Comparison of ENCODE assay signal across 1 cellular context in the genomic region with DNA sequence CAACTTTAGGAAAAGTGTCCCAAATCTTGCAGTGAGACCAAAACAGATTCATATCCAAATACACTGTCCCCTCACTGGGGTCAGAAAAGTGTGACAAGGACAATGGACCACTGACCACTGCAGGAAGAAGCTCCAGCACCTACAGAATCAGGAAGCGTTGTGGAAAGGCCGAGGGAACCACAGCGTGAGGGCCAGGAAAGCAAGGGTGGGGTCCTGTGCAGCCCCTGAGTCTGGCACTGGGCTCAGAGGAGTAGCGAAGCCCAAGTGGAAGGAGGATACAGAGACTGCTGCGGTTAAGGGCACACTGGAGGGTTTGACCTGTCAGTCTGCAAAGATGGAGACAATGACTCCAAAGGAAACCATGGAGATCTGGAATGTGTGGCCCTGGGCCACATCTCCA.
TF ChIP-seq lines count a peak whose summit lies in the region.

No MANE protein-coding gene starts in this region.

TF ChIP-seq in K562, 482 proteins besides CTCF, POLR2A, EP300 and RAD21:
- TF ChIP-seq NR2F6 (CRISPR knock-in tag; IDR thresholded peaks at IDR 0.05) (no peak), ZNF282 (CRISPR knock-in tag; IDR thresholded peaks at IDR 0.05) (no peak), YBX1 (IDR thresholded peaks at IDR 0.05) (no peak), FOSL1 (tag; conservative IDR thresholded peaks at IDR 0.05) (no peak), BHLHE40 (IDR thresholded peaks at IDR 0.05; ENCODE audit: low read length) (no peak), ESRRA (IDR thresholded peaks at IDR 0.05; ENCODE audit: borderline replicate concordance, low read depth) (no peak), SAFB2 (IDR thresholded peaks at IDR 0.05; ENCODE audit: borderline replicate concordance, low read depth, low read length, severe bottlenecking) (no peak)
- TF ChIP-seq, protein P1, sequence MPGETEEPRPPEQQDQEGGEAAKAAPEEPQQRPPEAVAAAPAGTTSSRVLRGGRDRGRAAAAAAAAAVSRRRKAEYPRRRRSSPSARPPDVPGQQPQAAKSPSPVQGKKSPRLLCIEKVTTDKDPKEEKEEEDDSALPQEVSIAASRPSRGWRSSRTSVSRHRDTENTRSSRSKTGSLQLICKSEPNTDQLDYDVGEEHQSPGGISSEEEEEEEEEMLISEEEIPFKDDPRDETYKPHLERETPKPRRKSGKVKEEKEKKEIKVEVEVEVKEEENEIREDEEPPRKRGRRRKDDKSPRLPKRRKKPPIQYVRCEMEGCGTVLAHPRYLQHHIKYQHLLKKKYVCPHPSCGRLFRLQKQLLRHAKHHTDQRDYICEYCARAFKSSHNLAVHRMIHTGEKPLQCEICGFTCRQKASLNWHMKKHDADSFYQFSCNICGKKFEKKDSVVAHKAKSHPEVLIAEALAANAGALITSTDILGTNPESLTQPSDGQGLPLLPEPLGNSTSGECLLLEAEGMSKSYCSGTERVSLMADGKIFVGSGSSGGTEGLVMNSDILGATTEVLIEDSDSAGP (CRISPR knock-in tag; IDR thresholded peaks at IDR 0.05): no peak
- TF ChIP-seq, protein P2, sequence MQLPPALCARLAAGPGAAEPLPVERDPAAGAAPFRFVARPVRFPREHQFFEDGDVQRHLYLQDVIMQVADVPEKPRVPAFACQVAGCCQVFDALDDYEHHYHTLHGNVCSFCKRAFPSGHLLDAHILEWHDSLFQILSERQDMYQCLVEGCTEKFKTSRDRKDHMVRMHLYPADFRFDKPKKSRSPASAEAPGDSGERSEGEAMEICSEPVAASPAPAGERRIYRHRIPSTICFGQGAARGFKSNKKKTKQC (CRISPR knock-in tag; IDR thresholded peaks at IDR 0.05): no peak
- TF ChIP-seq, protein P3, sequence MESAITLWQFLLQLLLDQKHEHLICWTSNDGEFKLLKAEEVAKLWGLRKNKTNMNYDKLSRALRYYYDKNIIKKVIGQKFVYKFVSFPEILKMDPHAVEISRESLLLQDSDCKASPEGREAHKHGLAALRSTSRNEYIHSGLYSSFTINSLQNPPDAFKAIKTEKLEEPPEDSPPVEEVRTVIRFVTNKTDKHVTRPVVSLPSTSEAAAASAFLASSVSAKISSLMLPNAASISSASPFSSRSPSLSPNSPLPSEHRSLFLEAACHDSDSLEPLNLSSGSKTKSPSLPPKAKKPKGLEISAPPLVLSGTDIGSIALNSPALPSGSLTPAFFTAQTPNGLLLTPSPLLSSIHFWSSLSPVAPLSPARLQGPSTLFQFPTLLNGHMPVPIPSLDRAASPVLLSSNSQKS (CRISPR knock-in tag; IDR thresholded peaks at IDR 0.05): no peak
- TF ChIP-seq, protein P4, sequence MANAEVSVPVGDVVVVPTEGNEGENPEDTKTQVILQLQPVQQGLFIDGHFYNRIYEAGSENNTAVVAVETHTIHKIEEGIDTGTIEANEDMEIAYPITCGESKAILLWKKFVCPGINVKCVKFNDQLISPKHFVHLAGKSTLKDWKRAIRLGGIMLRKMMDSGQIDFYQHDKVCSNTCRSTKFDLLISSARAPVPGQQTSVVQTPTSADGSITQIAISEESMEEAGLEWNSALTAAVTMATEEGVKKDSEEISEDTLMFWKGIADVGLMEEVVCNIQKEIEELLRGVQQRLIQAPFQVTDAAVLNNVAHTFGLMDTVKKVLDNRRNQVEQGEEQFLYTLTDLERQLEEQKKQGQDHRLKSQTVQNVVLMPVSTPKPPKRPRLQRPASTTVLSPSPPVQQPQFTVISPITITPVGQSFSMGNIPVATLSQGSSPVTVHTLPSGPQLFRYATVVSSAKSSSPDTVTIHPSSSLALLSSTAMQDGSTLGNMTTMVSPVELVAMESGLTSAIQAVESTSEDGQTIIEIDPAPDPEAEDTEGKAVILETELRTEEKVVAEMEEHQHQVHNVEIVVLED (CRISPR knock-in tag; IDR thresholded peaks at IDR 0.05): no peak
- TF ChIP-seq, protein P5, sequence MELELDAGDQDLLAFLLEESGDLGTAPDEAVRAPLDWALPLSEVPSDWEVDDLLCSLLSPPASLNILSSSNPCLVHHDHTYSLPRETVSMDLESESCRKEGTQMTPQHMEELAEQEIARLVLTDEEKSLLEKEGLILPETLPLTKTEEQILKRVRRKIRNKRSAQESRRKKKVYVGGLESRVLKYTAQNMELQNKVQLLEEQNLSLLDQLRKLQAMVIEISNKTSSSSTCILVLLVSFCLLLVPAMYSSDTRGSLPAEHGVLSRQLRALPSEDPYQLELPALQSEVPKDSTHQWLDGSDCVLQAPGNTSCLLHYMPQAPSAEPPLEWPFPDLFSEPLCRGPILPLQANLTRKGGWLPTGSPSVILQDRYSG (tag; conservative IDR thresholded peaks at IDR 0.05; ENCODE audit: low read depth): no peak
- TF ChIP-seq, protein P6, sequence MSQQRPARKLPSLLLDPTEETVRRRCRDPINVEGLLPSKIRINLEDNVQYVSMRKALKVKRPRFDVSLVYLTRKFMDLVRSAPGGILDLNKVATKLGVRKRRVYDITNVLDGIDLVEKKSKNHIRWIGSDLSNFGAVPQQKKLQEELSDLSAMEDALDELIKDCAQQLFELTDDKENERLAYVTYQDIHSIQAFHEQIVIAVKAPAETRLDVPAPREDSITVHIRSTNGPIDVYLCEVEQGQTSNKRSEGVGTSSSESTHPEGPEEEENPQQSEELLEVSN (IDR thresholded peaks at IDR 0.05; ENCODE audit: borderline replicate concordance in 1 of 2, extremely low read depth in 1 of 2, insufficient read depth in 1 of 2, insufficient read length in 1 of 2, low read depth in 1 of 2, low read length in 1 of 2, poor library complexity in 1 of 2, severe bottlenecking in 1 of 2): no peak
